Comparison of ENCODE assay signal across 16 cellular contexts in the genomic region with DNA sequence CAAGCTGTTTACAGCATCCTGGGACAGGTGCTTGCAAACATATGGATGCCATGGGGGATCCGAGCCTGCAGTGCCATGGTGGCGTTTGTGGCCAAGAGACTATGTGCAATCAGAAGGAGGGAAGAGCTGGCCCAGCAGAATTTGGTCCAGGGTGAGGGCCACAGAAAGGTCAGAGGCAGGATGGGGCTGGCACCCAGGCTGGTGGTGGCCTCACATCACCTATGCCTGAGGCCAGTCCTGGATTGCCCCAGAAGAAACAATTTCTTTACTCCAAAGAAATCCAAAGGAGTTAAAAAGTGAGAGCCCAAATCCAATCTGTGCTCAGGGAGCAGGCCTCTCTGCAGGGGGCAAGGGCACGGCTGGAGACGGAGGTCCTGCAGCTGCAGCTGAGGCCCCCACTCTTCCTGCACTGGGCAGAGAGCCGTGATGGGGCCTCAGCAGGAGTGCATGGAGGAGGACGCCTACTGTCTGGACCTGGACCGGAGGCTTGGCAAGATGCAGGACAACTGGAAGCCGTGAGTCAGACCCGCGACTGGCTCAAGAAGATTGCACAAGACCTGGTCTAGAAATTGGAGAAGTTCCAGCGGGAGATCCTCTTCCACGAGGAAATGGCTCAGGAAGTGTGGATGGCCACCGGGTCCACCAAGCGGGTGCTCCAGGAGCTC.
DNase-seq lines count a peak whose midpoint lies in the region; ATAC-seq and TF ChIP-seq lines count a peak whose summit lies in the region.
"Had no signal": no experiment of that assay in that cellular context is flagged by ENCODE, and none has a peak within 500 bp of the region (broad histone marks: within the 10 kb centered on the region; RNA-seq: fewer than 3 reads in every experiment).

No MANE protein-coding gene starts in this region.

- DNase-seq in Right ventricle myocardium inferior (ENCODE audit: missing footprints) (peak; percentile 86), cardiac septum (ENCODE audit: low spot score) (no peak), fibroblast of mammary gland (ENCODE audit: low read depth) (peak; percentile 59), mucosa of gallbladder (ENCODE audit: low spot score) (peak; percentile 45), occipital lobe (lab: John Stamatoyannopoulos, UW) (no peak), KG1 (lab: John Stamatoyannopoulos, UW) (no peak), MM.1S (no peak)
- DNase-seq: activated CD4-positive, alpha-beta T cell treated with anti-CD3 and anti-CD28 coated beads, Interleukin-2, amount 10 ng/mL, durations not matched to agents 24 days and 14 days; amniotic stem cell; CD8-positive, alpha-beta memory T cell; GF-D8; Kasumi-1; NCI-H2029; NCI-H748 treated with DMSO at 0.1 percent for 48 hours; stimulated activated CD4-positive, alpha-beta T cell treated with anti-CD3 and anti-CD28 coated beads, Interleukin-2, amount 100 ng/mL, for 48 hours had no signal

- TF ChIP-seq CTCF in fibroblast of mammary gland (conservative IDR thresholded peaks at IDR 0.05; ENCODE audit: control insufficient read depth, insufficient read depth, low read depth, low read length) (no peak), MM.1S (IDR thresholded peaks at IDR 0.05; ENCODE audit: low read length) (no peak)

- H3K4me3 ChIP-seq in fibroblast of mammary gland (ENCODE audit: control insufficient read depth, low read depth, low read length) (no peak overlapping the region), MM.1S (ENCODE audit: low read length) (no peak overlapping the region)

- intact Hi-C loops in Right ventricle myocardium inferior (cut with DNase I) (no loop called here), cardiac septum (cut with DNase I) (no loop called here)

- no peaks in the 10 kb centered on the region; the same call in 1 of the 2 replicates for H3K9me2 ChIP-seq in MM.1S (replicated peaks; ENCODE audit: insufficient read depth, low read length)

- peak; percentile 61 for ATAC-seq in Right ventricle myocardium inferior
- ATAC-seq in HG03442 (IDR thresholded peaks at IDR 0.05; ENCODE audit: unreplicated experiment): no peak

- H3K4me1 ChIP-seq in MM.1S (ENCODE audit: low read length): no peaks in the 10 kb centered on the region

- H2AFZ ChIP-seq in MM.1S (ENCODE audit: low read length): no peak overlapping the region

- no peaks in the 10 kb centered on the region for H3F3A ChIP-seq in MM.1S (ENCODE audit: insufficient read depth, low read length)

- no peaks in the 10 kb centered on the region for H3K79me2 ChIP-seq in MM.1S (ENCODE audit: low read length)

- H3K9ac ChIP-seq in MM.1S (ENCODE audit: low read length): no peak overlapping the region

- no peaks in the 10 kb centered on the region for H3K36me3 ChIP-seq in MM.1S (replicated peaks; ENCODE audit: insufficient read depth, low read length)

- no peak overlapping the region for H3K4me2 ChIP-seq in MM.1S (ENCODE audit: low read depth, low read length)

- H3K27ac ChIP-seq in MM.1S (ENCODE audit: low read length): no peak overlapping the region

- no peaks in the 10 kb centered on the region for H3K27me3 ChIP-seq in MM.1S (replicated peaks; ENCODE audit: insufficient read depth, low read length)

- H4K20me1 ChIP-seq in MM.1S (ENCODE audit: insufficient read depth, low read length): no peaks in the 10 kb centered on the region

- no peaks in the 10 kb centered on the region for H3K9me3 ChIP-seq in MM.1S (replicated peaks; ENCODE audit: insufficient read depth, low read length)

Comparison
In these comparisons a context has a peak if more than half of its experiments do, and no peak if none do; other contexts are left out.
1. DNase-seq: peak in Right ventricle myocardium inferior (single experiment), fibroblast of mammary gland (single experiment) and mucosa of gallbladder (single experiment); none in cardiac septum (single experiment), occipital lobe (single experiment), KG1 (single experiment) and MM.1S (single experiment).